Comparison of ENCODE assay signal across 19 cellular contexts in the genomic region with DNA sequence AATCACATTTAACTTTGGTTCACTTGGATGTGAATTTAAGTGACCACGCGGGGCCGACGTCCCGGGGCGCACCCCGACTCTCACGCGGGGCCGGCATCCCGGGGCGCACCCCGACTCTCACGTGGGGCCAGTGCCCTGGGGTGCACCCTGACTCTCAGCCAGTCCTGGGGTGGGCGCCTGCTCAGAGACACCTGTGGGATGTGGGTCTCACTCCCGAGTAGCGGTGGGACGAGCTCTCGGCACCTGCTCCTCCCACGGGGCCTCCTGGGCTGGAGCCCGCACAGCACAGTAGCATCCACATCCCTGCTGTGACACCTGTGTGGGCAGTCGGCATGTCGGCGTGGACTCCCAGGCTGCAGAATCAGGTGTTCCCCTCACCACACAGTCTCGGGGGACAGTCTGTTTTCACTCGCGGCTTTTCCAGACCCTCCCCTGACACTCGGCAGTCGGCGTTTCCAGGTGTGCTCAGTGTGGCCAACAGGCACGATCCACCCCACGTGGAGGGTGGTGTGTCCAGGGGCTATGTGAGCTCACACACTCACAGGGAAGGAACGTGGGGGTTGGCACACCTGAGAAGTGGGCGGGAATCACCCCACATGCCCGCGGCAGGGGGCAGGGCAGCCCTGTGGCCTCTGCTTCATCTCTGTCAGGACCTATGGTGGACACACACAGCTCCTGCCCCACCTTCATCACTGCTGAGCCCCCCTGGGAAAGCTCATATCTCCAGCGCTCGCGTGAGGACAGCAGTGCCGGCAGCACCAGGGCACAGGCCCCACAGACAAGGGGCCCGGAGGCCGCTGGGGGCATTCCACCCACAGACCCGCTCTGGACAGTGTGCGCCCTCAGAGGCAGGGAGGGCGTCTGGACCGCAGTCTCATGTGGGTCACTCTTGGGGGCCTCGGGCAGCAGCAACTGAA. TPM values are rescaled to one million over a fixed set of nuclear protein-coding genes. Genes with fewer than 3 reads are reported as not detected.
A peak's percentile ranks its signal among the peaks of the same experiment; 100 is the strongest.
DNase-seq lines count a peak whose midpoint lies in the region; ATAC-seq and TF ChIP-seq lines count a peak whose summit lies in the region.
"Had no signal": no experiment of that assay in that cellular context is flagged by ENCODE, and none has a peak within 500 bp of the region (broad histone marks: within the 10 kb centered on the region; RNA-seq: fewer than 3 reads in every experiment).

No MANE protein-coding gene starts in this region.

- H2BK20ac ChIP-seq in IMR-90 (ENCODE audit: low read depth, low read length), result no peak overlapping the region

- peaks cover 2% of the 10 kb centered on the region; the same call in 1 of the 2 replicates for H3K36me3 ChIP-seq in IMR-90 (ENCODE audit: control insufficient read depth, insufficient read depth, low read length)
- H3K36me3 ChIP-seq in neuronal stem cell (replicated peaks in 1 of 2; ENCODE audit: control insufficient read depth in 2 of 2, insufficient read depth in 2 of 2, low read length in 2 of 2), result no peaks in the 10 kb centered on the region
- H3K36me3 ChIP-seq in aorta (ENCODE audit: control insufficient read depth in 1 of 2, insufficient read depth in 2 of 2, low read length in 1 of 2), result no peaks in the 10 kb centered on the region
- H3K36me3 ChIP-seq: SJSA1 had no signal

- H3K4ac ChIP-seq in IMR-90 (ENCODE audit: low read depth, low read length), result no peak overlapping the region
- H3K4ac ChIP-seq in neuronal stem cell (ENCODE audit: low read length), result no peak overlapping the region

- H3K9me3 ChIP-seq in right cardiac atrium (ENCODE audit: control insufficient read depth, low read length), result no peaks in the 10 kb centered on the region
- H3K9me3 ChIP-seq in IMR-90 (ENCODE audit: control insufficient read depth, insufficient read depth, low read length), result peaks cover 4% of the 10 kb centered on the region
- peaks cover 9 to 17% of the 10 kb centered on the region in 2 donors for H3K9me3 ChIP-seq in neuronal stem cell (replicated peaks in 1 of 2; ENCODE audit: control insufficient read depth in 2 of 2, insufficient read depth in 1 of 2, low read depth in 1 of 2, low read length in 2 of 2)
- H3K9me3 ChIP-seq in aorta (ENCODE audit: control insufficient read depth, low read length), result no peaks in the 10 kb centered on the region
- H3K9me3 ChIP-seq: SJSA1 had no signal

- no peak overlapping the region for H4K8ac ChIP-seq in IMR-90 (ENCODE audit: low read depth in 2 of 2, low read length in 2 of 2)
- no peak overlapping the region for H4K8ac ChIP-seq in neuronal stem cell (ENCODE audit: low read depth, low read length)

- H3K18ac ChIP-seq in IMR-90 (ENCODE audit: low read depth, low read length) (no peak overlapping the region), neuronal stem cell (ENCODE audit: low read length) (peak overlapping the region; percentile 57)

- no peak overlapping the region for H3K56ac ChIP-seq in IMR-90 (ENCODE audit: extremely low read depth, insufficient read depth, low read length)

- no peak for TF ChIP-seq CTCF in IMR-90 (conservative IDR thresholded peaks at IDR 0.05; ENCODE audit: low read depth, low read length)

- H3K14ac ChIP-seq in IMR-90 (replicated peaks; ENCODE audit: low read depth, low read length), result no peak overlapping the region
- H3K14ac ChIP-seq in neuronal stem cell (ENCODE audit: low read length), result peak overlapping the region; percentile 56

- peak in 2 of 3 donors; percentile 10 to 41 for DNase-seq in right cardiac atrium
- no peak for DNase-seq in left cardiac atrium
- DNase-seq in IMR-90, result no peak
- no peak for DNase-seq in neuronal stem cell (ENCODE audit: low spot score)
- peak; percentile 36 to 74 for DNase-seq in aorta
- DNase-seq in NCI-H226, result no peak
- DNase-seq: CD4-positive, alpha-beta T cell; HFFc6; KG1; NCI-H1105; NCI-H2029; NCI-H345; NCI-H524; NK-92 treated with Interleukin-12 subunit alpha and Interleukin-12 subunit beta, amount 100 ng/mL, for 24 hours had no signal

- dilution Hi-C loops in IMR-90 (cut with HindIII; ENCODE audit: low sequenced_read_pairs, unreplicated experiment), result no loop called here

- H2AFZ ChIP-seq in IMR-90 (replicated peaks; ENCODE audit: low read length, poor library complexity) (no peak overlapping the region), neuronal stem cell (ENCODE audit: low read length) (no peak overlapping the region)

- H3K9ac ChIP-seq in IMR-90 (ENCODE audit: low read depth, low read length) (no peak overlapping the region), neuronal stem cell (ENCODE audit: low read depth, low read length, poor library complexity) (no peak overlapping the region)

- H3K27me3 ChIP-seq in right cardiac atrium (ENCODE audit: control insufficient read depth, insufficient read depth) (no peaks in the 10 kb centered on the region), IMR-90 (ENCODE audit: control insufficient read depth, insufficient read depth, low read length) (no peaks in the 10 kb centered on the region), neuronal stem cell (ENCODE audit: control insufficient read depth in 3 of 3, insufficient read depth in 3 of 3, low read depth in 1 of 3, low read length in 3 of 3) (no peaks in the 10 kb centered on the region), aorta (ENCODE audit: control insufficient read depth in 1 of 2, insufficient read depth in 2 of 2, low read length in 1 of 2) (no peaks in the 10 kb centered on the region)
- H3K27me3 ChIP-seq: SJSA1 had no signal

- ATAC-seq in right cardiac atrium, result no peak
- no peak for ATAC-seq in left cardiac atrium
- no peak for ATAC-seq in IMR-90 (ENCODE audit: low read depth)
- ATAC-seq in aorta (ENCODE audit: low FRiP score), result no peak
- ATAC-seq in GM18861 (IDR thresholded peaks at IDR 0.05; ENCODE audit: unreplicated experiment), result no peak
- ATAC-seq: Panc1 had no signal

- TF ChIP-seq RAD21 in IMR-90 (IDR thresholded peaks at IDR 0.05; ENCODE audit: low read length), result no peak

- in situ Hi-C loops in IMR-90 (cut with MboI; ENCODE audit: low sequenced_read_pairs), result no loop called here

- no peak for TF ChIP-seq POLR2A in IMR-90 (IDR thresholded peaks at IDR 0.05; ENCODE audit: low read depth, low read length)

- H3K27ac ChIP-seq in right cardiac atrium (ENCODE audit: low read length) (no peak overlapping the region), IMR-90 (ENCODE audit: insufficient read depth, low read length) (no peak overlapping the region; the same call in 1 of the 2 replicates), neuronal stem cell (replicated peaks; ENCODE audit: low read length) (no peak overlapping the region), aorta (ENCODE audit: low read depth in 1 of 2, low read length in 2 of 2) (no peak overlapping the region)
- H3K27ac ChIP-seq: HL-60, SJSA1 had no signal

- H4K5ac ChIP-seq in IMR-90 (ENCODE audit: low read depth, low read length), result no peak overlapping the region

- peak overlapping the region; percentile 92 for H2AK9ac ChIP-seq in IMR-90 (replicated peaks; ENCODE audit: low read depth, low read length, poor library complexity)

- no peaks in the 10 kb centered on the region for H4K20me1 ChIP-seq in IMR-90 (ENCODE audit: insufficient read depth, low read length)

- H3K4me3 ChIP-seq in right cardiac atrium (ENCODE audit: low read length) (no peak overlapping the region), IMR-90 (ENCODE audit: insufficient read depth, low read depth, low read length) (no peak overlapping the region), neuronal stem cell (ENCODE audit: low read length in 2 of 2) (no peak overlapping the region), aorta (ENCODE audit: low read length in 2 of 2) (no peak overlapping the region)
- H3K4me3 ChIP-seq: SJSA1 had no signal

- H4K91ac ChIP-seq in IMR-90 (ENCODE audit: insufficient read depth, low read depth, low read length), result peak overlapping the region; percentile 87; the same call in 1 of the 2 replicates
- no peak overlapping the region for H4K91ac ChIP-seq in neuronal stem cell (ENCODE audit: low read depth, low read length, poor library complexity)

- H3K4me2 ChIP-seq in IMR-90 (ENCODE audit: low read depth, low read length) (no peak overlapping the region), neuronal stem cell (ENCODE audit: insufficient read depth, low read length, poor library complexity, severe bottlenecking) (no peak overlapping the region)

- BruUV-seq in IMR-90 (replicated peaks; lab: Mats Ljungman, UMichigan), result no TSS peak

- H3K9me1 ChIP-seq in IMR-90 (ENCODE audit: insufficient read depth, low read length), result peaks cover 4% of the 10 kb centered on the region; the same call in 1 of the 2 replicates

- no peak overlapping the region for H2BK15ac ChIP-seq in IMR-90 (ENCODE audit: low read depth, low read length)
- no peak overlapping the region for H2BK15ac ChIP-seq in neuronal stem cell (ENCODE audit: low read length)

- H3K4me1 ChIP-seq in right cardiac atrium (ENCODE audit: control insufficient read depth, insufficient read depth, low read length) (no peaks in the 10 kb centered on the region), IMR-90 (ENCODE audit: control insufficient read depth, insufficient read depth, low read length) (peaks cover 15% of the 10 kb centered on the region), neuronal stem cell (ENCODE audit: control insufficient read depth in 2 of 2, insufficient read depth in 1 of 2, low read depth in 1 of 2, low read length in 2 of 2) (peaks cover 0 to 11% of the 10 kb centered on the region in 2 donors), aorta (ENCODE audit: control insufficient read depth in 1 of 2, insufficient read depth in 2 of 2, low read length in 2 of 2) (no peaks in the 10 kb centered on the region)
- H3K4me1 ChIP-seq: SJSA1 had no signal

- POLR2A ChIA-PET in IMR-90 (lab: Charles Lee; ENCODE audit: unreplicated experiment), result no interaction called here

- peak overlapping the region; percentile 39; the same call in 1 of the 2 replicates for H2AK5ac ChIP-seq in IMR-90 (ENCODE audit: low read depth, low read length)
- H2AK5ac ChIP-seq in neuronal stem cell (ENCODE audit: low read depth, low read length), result peak overlapping the region; percentile 75

- H2BK120ac ChIP-seq in IMR-90 (ENCODE audit: low read depth, low read length) (no peak overlapping the region), neuronal stem cell (ENCODE audit: low read depth, low read length) (no peak overlapping the region)

- intact Hi-C loops in right cardiac atrium (cut with DNase I), result no loop called here
- intact Hi-C loops in left cardiac atrium (cut with DNase I), result no loop called here
- intact Hi-C loops in IMR-90 (cut with micrococcal nuclease), result no loop called here
- intact Hi-C loops in aorta (cut with DNase I), result no loop called here

- 96% methylated on average over 47 of the region's 47 CpGs for WGBS in right cardiac atrium
- WGBS in IMR-90 (ENCODE audit: extremely low coverage in 2 of 2, insufficient read length in 1 of 2), 2 experiments, result 95% methylated on average over 27 of the region's 47 CpGs; no CpG with 5 or more reads in 1 of the 2 experiments
- WGBS in neuronal stem cell (ENCODE audit: extremely low coverage in 2 of 2, insufficient read length in 2 of 2, insufficient replicate concordance in 1 of 2), 2 donors, result no CpG with 5 or more reads among the region's 47 CpGs
- WGBS in aorta, 2 donors, result 95% methylated on average over 46 to 47 of the region's 47 CpGs

- no peak overlapping the region for H2BK12ac ChIP-seq in neuronal stem cell (ENCODE audit: low read length)

- H3K23ac ChIP-seq in IMR-90 (ENCODE audit: low read depth, low read length), result no peak overlapping the region
- H3K23ac ChIP-seq in neuronal stem cell (ENCODE audit: low read depth, low read length, poor library complexity), result peak overlapping the region; percentile 89

- H3K79me1 ChIP-seq in IMR-90 (ENCODE audit: low read depth in 1 of 2, low read length in 2 of 2), result no peaks in the 10 kb centered on the region
- peaks cover 1% of the 10 kb centered on the region for H3K79me1 ChIP-seq in neuronal stem cell (ENCODE audit: low read depth, low read length)

- peak overlapping the region; percentile 86 for H2BK5ac ChIP-seq in IMR-90 (ENCODE audit: low read depth, low read length, poor library complexity, severe bottlenecking)
- H2BK5ac ChIP-seq in neuronal stem cell (ENCODE audit: low read length), result peak overlapping the region; percentile 24

- CTCF ChIA-PET in IMR-90 (lab: Yijun Ruan, JAX), result no interaction called here

RNA-seq across cellular contexts. Expression of gene LMF1, which starts 51.8 kb away (rescaled TPM):
- 10 to 100 TPM; 10.6 to 13.3 (median 11.2) TPM for total RNA-seq in right cardiac atrium
- 7.8 TPM for polyA plus RNA-seq in right cardiac atrium
- total RNA-seq in left cardiac atrium, result 10 to 100 TPM; 11.9 to 12.0 TPM
- total RNA-seq in IMR-90 (2012; rRNA removed), result 6.7 and 13.1 TPM in 2 replicates
- 7.7 and 11.0 TPM in 2 replicates for polyA plus RNA-seq in IMR-90 (2012; rRNA removed)
- 11.9 and 15.1 TPM in 2 replicates for polyA plus RNA-seq in IMR-90 (2012; cell fraction: cytosol; rRNA removed)
- 17.8 and 49.9 TPM in 2 replicates for polyA plus RNA-seq in IMR-90 (2012; cell fraction: nucleus; rRNA removed; ENCODE audit: low replicate concordance)
- polyA plus RNA-seq in neuronal stem cell (2013, experiment 1 of 2), result 6.9 TPM
- polyA plus RNA-seq in neuronal stem cell (2013, experiment 2 of 2), result 6.7 TPM
- 10 to 100 TPM; 18.2 to 38.4 TPM for total RNA-seq in aorta
- 10 to 100 TPM in 1 of 2 donors, 1 to 10 TPM in 1; 8.8 to 75.0 TPM for polyA plus RNA-seq in aorta
- total RNA-seq: HT1080 had no signal

Comparison
In these comparisons a context has a peak if more than half of its experiments do, and no peak if none do; other contexts are left out.
1. DNase-seq: peak in right cardiac atrium (2 of 3) and aorta (2 of 2); none in left cardiac atrium (single experiment), IMR-90 (single experiment), neuronal stem cell (single experiment) and NCI-H226 (single experiment).